ENCODE assay signal across 10 cellular contexts in the genomic region with DNA sequence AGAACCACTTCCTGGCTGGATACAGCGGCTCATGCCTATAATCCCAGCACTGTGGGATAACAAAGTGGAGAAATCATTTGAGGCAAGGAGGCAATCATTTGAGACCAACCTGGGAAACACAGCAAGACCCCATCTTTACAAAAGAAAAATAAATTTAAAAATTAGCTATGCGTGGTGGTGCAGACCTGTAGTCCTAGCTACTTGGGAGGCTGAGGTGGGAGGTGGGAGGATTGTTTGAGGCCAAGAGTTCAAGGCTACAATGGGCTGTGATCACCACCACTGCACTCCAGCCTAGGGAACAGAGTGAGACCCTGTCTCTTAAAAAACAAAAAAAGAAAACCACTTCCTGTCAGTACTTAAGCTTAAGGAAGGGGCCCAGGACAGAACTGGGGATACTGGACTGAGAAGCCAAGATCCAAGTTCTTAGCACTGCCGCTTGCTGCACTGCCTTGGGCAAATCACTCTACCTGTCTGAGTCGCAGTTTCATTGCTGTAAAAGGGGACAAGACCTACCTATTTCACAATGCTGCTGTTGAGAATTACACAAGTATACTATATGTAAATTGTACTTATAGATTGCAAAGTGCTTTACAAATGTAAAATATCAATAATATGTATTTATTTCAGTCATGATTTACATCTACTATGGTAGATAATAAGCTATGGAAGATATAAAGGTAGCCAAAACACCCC.
DNase-seq lines count a peak whose midpoint lies in the region; ATAC-seq, FAIRE-seq and TF ChIP-seq lines count a peak whose summit lies in the region.
"Had no signal": no experiment of that assay in that cellular context is flagged by ENCODE, and none has a peak within 500 bp of the region (broad histone marks: within the 10 kb centered on the region; RNA-seq: fewer than 3 reads in every experiment).

No MANE protein-coding gene starts in this region.

- no peak for TF ChIP-seq POLR2A in vagina (IDR thresholded peaks at IDR 0.05)

- intact Hi-C loops in left ventricle myocardium inferior (cut with micrococcal nuclease): no loop called here
- intact Hi-C loops in Right ventricle myocardium superior (cut with DNase I): no loop called here
- intact Hi-C loops in vagina (cut with DNase I): no loop called here

- no peaks in the 10 kb centered on the region for H4K20me1 ChIP-seq in keratinocyte (ENCODE audit: control insufficient read depth, extremely low read depth, insufficient read depth, low read length)

- no peaks in the 10 kb centered on the region for H3K9me1 ChIP-seq in keratinocyte (ENCODE audit: control insufficient read depth, extremely low read depth, insufficient read depth, low read length)

- no peaks in the 10 kb centered on the region for H3K27me3 ChIP-seq in left ventricle myocardium inferior (ENCODE audit: low read depth)
- H3K27me3 ChIP-seq in keratinocyte (ENCODE audit: control insufficient read depth, extremely low read depth, insufficient read depth, low read length): no peaks in the 10 kb centered on the region
- no peaks in the 10 kb centered on the region for H3K27me3 ChIP-seq in vagina
- H3K27me3 ChIP-seq: SJCRH30 had no signal

- TF ChIP-seq CTCF in left ventricle myocardium inferior (IDR thresholded peaks at IDR 0.05; ENCODE audit: borderline replicate concordance) (no peak), keratinocyte (optimal IDR thresholded peaks at IDR 0.05 in 1 of 3, IDR thresholded peaks at IDR 0.05 in 1 of 3, conservative IDR thresholded peaks at IDR 0.05 in 1 of 3; ENCODE audit: extremely low read depth in 1 of 3, insufficient read depth in 2 of 3, low read length in 3 of 3) (no peak), vagina (IDR thresholded peaks at IDR 0.05) (no peak), omental fat pad (IDR thresholded peaks at IDR 0.05) (no peak)

- H3K9ac ChIP-seq in SK-N-MC (ENCODE audit: insufficient read length) (no peak overlapping the region), keratinocyte (ENCODE audit: control insufficient read depth, extremely low read depth, insufficient read depth, low read length) (no peak overlapping the region)

- ATAC-seq in Right ventricle myocardium superior (ENCODE audit: poor library complexity) (no peak), omental fat pad (ENCODE audit: low FRiP score) (no peak)

- H2AFZ ChIP-seq in keratinocyte (ENCODE audit: control insufficient read depth, low read length): no peak overlapping the region

- H3K36me3 ChIP-seq in left ventricle myocardium inferior (no peaks in the 10 kb centered on the region), SK-N-MC (ENCODE audit: insufficient read depth, low read length) (no peaks in the 10 kb centered on the region), keratinocyte (ENCODE audit: control insufficient read depth in 2 of 2, extremely low read depth in 1 of 2, insufficient read depth in 2 of 2, low read length in 2 of 2) (no peaks in the 10 kb centered on the region), vagina (no peaks in the 10 kb centered on the region)
- H3K36me3 ChIP-seq: SJCRH30 had no signal

- H3K4me3 ChIP-seq in left ventricle myocardium inferior (no peak overlapping the region), SK-N-MC (peak overlapping the region; percentile 44), keratinocyte (ENCODE audit: control insufficient read depth in 2 of 3, extremely low read depth in 1 of 3, insufficient read depth in 2 of 3, low read depth in 1 of 3, low read length in 3 of 3) (peak overlapping the region in 1 of 3 experiments; percentile 25), vagina (no peak overlapping the region)
- H3K4me3 ChIP-seq: SJCRH30 had no signal

- peaks cover 90% of the 10 kb centered on the region for H3K4me1 ChIP-seq in left ventricle myocardium inferior
- peaks cover 44% of the 10 kb centered on the region for H3K4me1 ChIP-seq in keratinocyte (ENCODE audit: control insufficient read depth, extremely low read depth, insufficient read depth, low read length)
- peaks cover 58% of the 10 kb centered on the region for H3K4me1 ChIP-seq in vagina

- dilution Hi-C loops in keratinocyte (cut with MboI; ENCODE audit: extremely low pct_ligation_motif_present, low sequenced_read_pairs): no loop called here

- DNase-seq in left ventricle myocardium inferior (no peak), Right ventricle myocardium superior (no peak), SK-N-MC (ENCODE audit: low read depth, low spot score) (no peak), keratinocyte (ENCODE audit: low read depth, low spot score) (no peak), vagina (ENCODE audit: extremely low spot score in 2 of 2) (no peak), omental fat pad (ENCODE audit: low spot score) (no peak), foreskin melanocyte (no peak)
- no peak for DNase-seq in effector CD8-positive, alpha-beta T cell (lab: John Stamatoyannopoulos, UW)
- DNase-seq: NCI-H510A had no signal

- no peak for FAIRE-seq in keratinocyte (lab: Jason Lieb, UNC)

- H3K9me3 ChIP-seq in left ventricle myocardium inferior (replicated peaks) (no peaks in the 10 kb centered on the region), SK-N-MC (ENCODE audit: low read depth, low read length) (no peaks in the 10 kb centered on the region), keratinocyte (ENCODE audit: control insufficient read depth, low read depth, low read length) (no peaks in the 10 kb centered on the region), vagina (no peaks in the 10 kb centered on the region)
- H3K9me3 ChIP-seq: SJCRH30 had no signal

- H3K4me2 ChIP-seq in keratinocyte (ENCODE audit: control insufficient read depth, extremely low read depth, insufficient read depth, low read depth, low read length): peak overlapping the region; percentile 63

- peak overlapping the region; percentile 70 for H3K27ac ChIP-seq in left ventricle myocardium inferior (replicated peaks)
- H3K27ac ChIP-seq in SK-N-MC: peak overlapping the region; percentile 90
- H3K27ac ChIP-seq in keratinocyte (ENCODE audit: control insufficient read depth, insufficient read depth, low read length): peak overlapping the region; percentile 92
- H3K27ac ChIP-seq in vagina: peak overlapping the region; percentile 33

- H3K79me2 ChIP-seq in keratinocyte (ENCODE audit: control insufficient read depth, insufficient read depth, low read length): peaks cover 22% of the 10 kb centered on the region

Comparison
In these comparisons a context has a peak if more than half of its experiments do, and no peak if none do; other contexts are left out.
1. H3K27ac ChIP-seq: peak in every context shown above with its lines; median percentile 92 in keratinocyte; 90 in SK-N-MC; 70 in left ventricle myocardium inferior; 33 in vagina.